Comparison of ENCODE assay signal across 1 cellular context in genomic region chr4:90127706-90128345, GRCh38.
A peak's percentile ranks its signal among the peaks of the same experiment; 100 is the strongest.
TF ChIP-seq lines count a peak whose summit lies in the region.

No MANE protein-coding gene starts in this region.

TF ChIP-seq in GM12878, 131 proteins besides CTCF, POLR2A, EP300 and RAD21 (continued from another document):
- no peak for TF ChIP-seq PKNOX1 (IDR thresholded peaks at IDR 0.05)
- TF ChIP-seq IKZF1 (conservative IDR thresholded peaks at IDR 0.05), result 0 out of 2 replicates have a peak, but pooled peaks have one; percentile 29
- no peak for TF ChIP-seq MEF2A (IDR thresholded peaks at IDR 0.05; ENCODE audit: insufficient read depth, low read depth, low read length)
- no peak for TF ChIP-seq RFX5 (IDR thresholded peaks at IDR 0.05; ENCODE audit: low read depth, low read length)
- no peak for TF ChIP-seq RCOR1 (conservative IDR thresholded peaks at IDR 0.05; ENCODE audit: low read depth, low read length)
- TF ChIP-seq RBBP5 (conservative IDR thresholded peaks at IDR 0.05), result no peak
- no peak for TF ChIP-seq STAT3 (IDR thresholded peaks at IDR 0.05; ENCODE audit: low read depth, low read length)
- no peak for TF ChIP-seq ZNF622 (IDR thresholded peaks at IDR 0.05)
- TF ChIP-seq IRF3 (IDR thresholded peaks at IDR 0.05), result no peak
- no peak for TF ChIP-seq NR2C2 (IDR thresholded peaks at IDR 0.05; ENCODE audit: borderline replicate concordance, control insufficient read depth, insufficient read length, low read depth)
- no peak for TF ChIP-seq SMAD5 (IDR thresholded peaks at IDR 0.05; ENCODE audit: low read depth)
- TF ChIP-seq PAX8 (IDR thresholded peaks at IDR 0.05), result no peak
- no peak for TF ChIP-seq DPF2 (IDR thresholded peaks at IDR 0.05)
- TF ChIP-seq MYB (IDR thresholded peaks at IDR 0.05; ENCODE audit: borderline replicate concordance, low read depth, low read length), result no peak
- no peak for TF ChIP-seq TARDBP (IDR thresholded peaks at IDR 0.05; ENCODE audit: borderline replicate concordance)
TF ChIP-seq in GM12878: peak in this region for 4.
